2 cellular contexts compared by ENCODE assay signal in the genomic region with DNA sequence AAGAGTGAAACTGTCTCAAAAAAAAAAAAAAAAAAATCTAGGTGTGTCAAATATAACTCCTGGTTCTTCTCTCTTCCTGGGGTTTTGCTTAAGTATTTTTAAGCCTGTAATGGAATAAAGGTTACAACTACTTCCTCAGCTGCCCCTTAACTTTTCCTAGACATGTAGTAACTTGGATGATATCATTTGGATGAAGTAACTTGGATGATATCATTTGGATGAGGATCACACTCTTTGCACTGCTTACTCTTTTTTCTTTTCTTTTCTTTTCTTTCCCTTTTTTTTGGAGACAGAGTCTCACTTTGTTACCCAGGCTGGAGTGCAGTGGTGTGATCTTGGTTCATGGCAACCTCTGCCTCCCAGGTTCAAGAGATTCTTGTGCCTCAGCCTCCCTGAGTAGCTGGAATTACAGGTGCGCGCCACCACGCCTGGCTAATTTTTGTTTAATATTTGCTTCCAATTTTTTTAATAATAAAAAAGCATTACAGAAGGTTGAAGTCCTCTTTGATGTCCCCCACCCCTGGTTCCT.
TF ChIP-seq lines count a peak whose summit lies in the region.

No MANE protein-coding gene starts in this region.

TF ChIP-seq in A549, 52 proteins besides CTCF, POLR2A, EP300 and RAD21:
- TF ChIP-seq USF2 (IDR thresholded peaks at IDR 0.05) (no peak), ESRRA (IDR thresholded peaks at IDR 0.05; ENCODE audit: borderline replicate concordance, low read length) (no peak), SMC3 (IDR thresholded peaks at IDR 0.05) (no peak), JUN (IDR thresholded peaks at IDR 0.05) (no peak), TP53 (CRISPR knock-in tag; IDR thresholded peaks at IDR 0.05) (no peak), RCOR1 (IDR thresholded peaks at IDR 0.05; ENCODE audit: low read depth, low read length) (no peak), ZNF302 (CRISPR knock-in tag; IDR thresholded peaks at IDR 0.05) (no peak), EHF (CRISPR knock-in tag; IDR thresholded peaks at IDR 0.05) (no peak), CHD4 (IDR thresholded peaks at IDR 0.05; ENCODE audit: borderline replicate concordance) (no peak), NPAS2 (CRISPR knock-in tag; IDR thresholded peaks at IDR 0.05; ENCODE audit: borderline replicate concordance) (no peak), FOXS1 (CRISPR knock-in tag; IDR thresholded peaks at IDR 0.05) (no peak), NFE2L2 (conservative IDR thresholded peaks at IDR 0.05; ENCODE audit: low read length) (no peak), PBX3 (IDR thresholded peaks at IDR 0.05) (no peak), ELK1 (IDR thresholded peaks at IDR 0.05; ENCODE audit: low read depth, low read length) (no peak), CBX2 (IDR thresholded peaks at IDR 0.05; ENCODE audit: borderline replicate concordance, low read depth) (no peak), RNF2 (IDR thresholded peaks at IDR 0.05; ENCODE audit: borderline replicate concordance, low read depth) (no peak), MAX (IDR thresholded peaks at IDR 0.05) (no peak), FOSB (CRISPR knock-in tag; IDR thresholded peaks at IDR 0.05) (no peak)

TF ChIP-seq in HCT116, 20 proteins besides CTCF, POLR2A, EP300 and RAD21:
- TF ChIP-seq FOSL1 (IDR thresholded peaks at IDR 0.05; ENCODE audit: low read depth) (no peak), EGR1 (IDR thresholded peaks at IDR 0.05; ENCODE audit: low read depth) (no peak), CEBPB (IDR thresholded peaks at IDR 0.05; ENCODE audit: low read depth) (no peak), SP1 (IDR thresholded peaks at IDR 0.05; ENCODE audit: low read depth) (no peak), POLR2AphosphoS5 (IDR thresholded peaks at IDR 0.05; ENCODE audit: low read depth, low read length) (no peak), EZH2 (IDR thresholded peaks at IDR 0.05) (no peak), EZH2phosphoT487 (IDR thresholded peaks at IDR 0.05; ENCODE audit: borderline replicate concordance) (no peak), SIN3A (IDR thresholded peaks at IDR 0.05; ENCODE audit: low read depth) (no peak), MAX (IDR thresholded peaks at IDR 0.05) (no peak), ZNF274 (IDR thresholded peaks at IDR 0.05; ENCODE audit: low read depth, low read length) (no peak), YY1 (IDR thresholded peaks at IDR 0.05; ENCODE audit: extremely low read depth, insufficient replicate concordance, low read depth, low read length) (no peak), ZFX (IDR thresholded peaks at IDR 0.05) (no peak), SRF (IDR thresholded peaks at IDR 0.05; ENCODE audit: low read depth) (no peak), TCF7L2 (IDR thresholded peaks at IDR 0.05; ENCODE audit: borderline replicate concordance, extremely low read depth, insufficient read depth, insufficient read length) (no peak), ELF1 (IDR thresholded peaks at IDR 0.05; ENCODE audit: borderline replicate concordance, low read depth) (no peak)
- TF ChIP-seq, protein P1, sequence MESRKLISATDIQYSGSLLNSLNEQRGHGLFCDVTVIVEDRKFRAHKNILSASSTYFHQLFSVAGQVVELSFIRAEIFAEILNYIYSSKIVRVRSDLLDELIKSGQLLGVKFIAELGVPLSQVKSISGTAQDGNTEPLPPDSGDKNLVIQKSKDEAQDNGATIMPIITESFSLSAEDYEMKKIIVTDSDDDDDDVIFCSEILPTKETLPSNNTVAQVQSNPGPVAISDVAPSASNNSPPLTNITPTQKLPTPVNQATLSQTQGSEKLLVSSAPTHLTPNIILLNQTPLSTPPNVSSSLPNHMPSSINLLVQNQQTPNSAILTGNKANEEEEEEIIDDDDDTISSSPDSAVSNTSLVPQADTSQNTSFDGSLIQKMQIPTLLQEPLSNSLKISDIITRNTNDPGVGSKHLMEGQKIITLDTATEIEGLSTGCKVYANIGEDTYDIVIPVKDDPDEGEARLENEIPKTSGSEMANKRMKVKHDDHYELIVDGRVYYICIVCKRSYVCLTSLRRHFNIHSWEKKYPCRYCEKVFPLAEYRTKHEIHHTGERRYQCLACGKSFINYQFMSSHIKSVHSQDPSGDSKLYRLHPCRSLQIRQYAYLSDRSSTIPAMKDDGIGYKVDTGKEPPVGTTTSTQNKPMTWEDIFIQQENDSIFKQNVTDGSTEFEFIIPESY (IDR thresholded peaks at IDR 0.05; ENCODE audit: extremely low read depth, insufficient replicate concordance, low read length) = no peak
